8 cellular contexts compared by ENCODE assay signal in the genomic region with DNA sequence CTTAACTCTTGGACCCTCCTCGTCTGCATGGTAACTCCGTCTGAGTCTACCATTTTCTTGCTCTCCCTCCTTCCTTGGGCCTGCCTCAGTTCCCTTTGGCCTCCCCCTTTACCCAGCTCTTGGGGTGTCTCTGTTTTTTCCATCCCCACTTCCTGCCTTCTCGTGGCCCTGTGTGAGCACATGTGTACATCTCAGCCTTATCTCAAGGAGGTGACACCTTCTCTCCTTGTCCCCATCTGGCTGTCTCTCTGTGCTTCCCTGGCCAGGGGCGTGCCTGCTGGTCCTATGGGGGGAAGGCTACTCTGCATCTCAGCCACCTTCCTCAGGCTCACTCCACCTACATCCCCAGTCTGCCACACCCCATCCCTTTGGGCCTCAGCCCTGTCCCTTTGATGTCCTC. TPM values are rescaled to one million over a fixed set of nuclear protein-coding genes. Genes with fewer than 3 reads are reported as not detected.
DNase-seq lines count a peak whose midpoint lies in the region; ATAC-seq, FAIRE-seq and TF ChIP-seq lines count a peak whose summit lies in the region.

No MANE protein-coding gene starts in this region.

- TF ChIP-seq CTCF in colonic mucosa (IDR thresholded peaks at IDR 0.05) (no peak), pancreas (IDR thresholded peaks at IDR 0.05) (no peak)

- peaks cover 44% of the 10 kb centered on the region for H3K4me1 ChIP-seq in CD8-positive, alpha-beta memory T cell (ENCODE audit: insufficient read depth, low read length)
- H3K4me1 ChIP-seq in colonic mucosa (no peaks in the 10 kb centered on the region), pancreas (no peaks in the 10 kb centered on the region)

- peaks cover 36 to 48% (median 36%) of the 10 kb centered on the region in 3 donors for H3K4me1 Mint-ChIP-seq in CD8-positive, alpha-beta memory T cell

- H3K27ac Mint-ChIP-seq in CD8-positive, alpha-beta memory T cell, result peak overlapping the region; percentile 96 to 100 (median 98)

- H3K4me3 ChIP-seq in CD8-positive, alpha-beta memory T cell (ENCODE audit: low read length), result peak overlapping the region; percentile 62
- H3K4me3 ChIP-seq in colonic mucosa, result peak overlapping the region; percentile 55
- H3K4me3 ChIP-seq in pancreas, result peak overlapping the region in 1 of 4 donors; percentile 57

- H3K9me3 Mint-ChIP-seq in CD8-positive, alpha-beta memory T cell, result peaks cover 0 to 3% (median 0%) of the 10 kb centered on the region in 5 donors

- no peak for DNase-seq in CD8-positive, alpha-beta memory T cell
- DNase-seq in OCI-M1 (lab: John Stamatoyannopoulos, UW) (peak; percentile 34), colonic mucosa (no peak), pancreas (no peak), NOMO-1 (lab: John Stamatoyannopoulos, UW; ENCODE audit: unreplicated experiment in 2 of 2) (no peak), kidney glomerular epithelial cell (lab: John Stamatoyannopoulos, UW) (no peak), SW480 (ENCODE audit: low spot score) (no peak)

- 61 to 75% methylated on average over 4 of the region's 4 CpGs for WGBS in pancreas, 2 donors

- intact Hi-C loops in colonic mucosa (cut with DNase I), result loop anchor here (5.0 to 10.0 kb wide), 2 partner anchors 56 to 198 kb away; no protein-coding TSS in a partner anchor
- intact Hi-C loops in pancreas (cut with DNase I), result loop anchor here in 1 of 3 donors (10.0 kb wide), 1 partner anchor 68 kb away; no protein-coding TSS in a partner anchor

- H3K27me3 Mint-ChIP-seq in CD8-positive, alpha-beta memory T cell, result no peaks in the 10 kb centered on the region

- H3K9ac ChIP-seq in colonic mucosa (ENCODE audit: low read depth in 2 of 2, low read length in 2 of 2), result peak overlapping the region; percentile 61 to 90

- H3K36me3 ChIP-seq in CD8-positive, alpha-beta memory T cell (ENCODE audit: insufficient read depth, low read length), result no peaks in the 10 kb centered on the region
- H3K36me3 ChIP-seq in colonic mucosa (no peaks in the 10 kb centered on the region), pancreas (no peaks in the 10 kb centered on the region)

- CTCF ChIA-PET in CD8-positive, alpha-beta memory T cell (lab: Charles Lee), result interaction anchor here (0.8 to 5.9 kb wide), 15 partner anchors 12 to 155 kb away, joined by 3 to 88 read pairs (median 8); a partner anchor contains a TSS

- H3K27ac ChIP-seq in CD8-positive, alpha-beta memory T cell (ENCODE audit: low read depth, low read length), result peak overlapping the region; percentile 54
- peak overlapping the region; percentile 84 for H3K27ac ChIP-seq in colonic mucosa
- peak overlapping the region in 3 of 4 donors; percentile 85 to 90 (median 90) for H3K27ac ChIP-seq in pancreas

- H3K9me3 ChIP-seq in CD8-positive, alpha-beta memory T cell (ENCODE audit: low read length), result no peaks in the 10 kb centered on the region
- H3K9me3 ChIP-seq in colonic mucosa (no peaks in the 10 kb centered on the region), pancreas (no peaks in the 10 kb centered on the region)

- H3K4me3 Mint-ChIP-seq in CD8-positive, alpha-beta memory T cell, result peak overlapping the region; percentile 90 to 98 (median 97)

- POLR2A ChIA-PET in CD8-positive, alpha-beta memory T cell (lab: Charles Lee), result interaction anchor here (0.5 to 3.2 kb wide), 7 partner anchors 10 to 110 kb away, joined by 3 to 42 read pairs (median 6); a partner anchor contains a TSS

- ATAC-seq in pancreas (peak in 1 of 4 donors; percentile 3), GM21576 (IDR thresholded peaks at IDR 0.05; ENCODE audit: unreplicated experiment) (no peak)

- FAIRE-seq in pancreas (lab: Jason Lieb, UNC), result no peak

- H3K36me3 Mint-ChIP-seq in CD8-positive, alpha-beta memory T cell, result peaks cover 0 to 4% (median 4%) of the 10 kb centered on the region in 3 donors

- no peaks in the 10 kb centered on the region for H3K27me3 ChIP-seq in CD8-positive, alpha-beta memory T cell (ENCODE audit: insufficient read depth, low read length, poor library complexity, severe bottlenecking)
- H3K27me3 ChIP-seq in colonic mucosa, result no peaks in the 10 kb centered on the region
- H3K27me3 ChIP-seq in pancreas, result no peaks in the 10 kb centered on the region

RNA-seq across cellular contexts. Expression of a gene that starts 6.6 kb away (rescaled TPM):
- under 1 TPM in 1 of 2 experiments, not detected in 1; 0.33 TPM for total RNA-seq in CD8-positive, alpha-beta memory T cell
- not detected for polyA plus RNA-seq in CD8-positive, alpha-beta memory T cell
- 1 to 10 TPM in 1 of 2 donors, under 1 TPM in 1; 0.72 to 1.6 TPM for total RNA-seq in colonic mucosa
- total RNA-seq in pancreas, result 1 to 10 TPM; 1.6 to 3.2 (median 1.9) TPM
- polyA plus RNA-seq in pancreas, result 1 to 10 TPM; 2.5 to 2.9 TPM

RNA-seq across cellular contexts. Expression of a gene that starts 9.1 kb away (rescaled TPM):
- total RNA-seq in CD8-positive, alpha-beta memory T cell, result 10 to 100 TPM; 31.7 to 35.0 TPM
- polyA plus RNA-seq in CD8-positive, alpha-beta memory T cell, result 52.3 TPM
- 10 to 100 TPM; 19.9 to 34.5 TPM for total RNA-seq in colonic mucosa
- 10 to 100 TPM in 4 of 6 donors, 1 to 10 TPM in 2; 9.2 to 14.1 (median 10.7) TPM for total RNA-seq in pancreas
- 10 to 100 TPM; 22.3 to 29.3 TPM for polyA plus RNA-seq in pancreas

RNA-seq across cellular contexts. Expression of a gene that starts 20.4 kb away (rescaled TPM):
- total RNA-seq in CD8-positive, alpha-beta memory T cell, result 10 to 100 TPM; 28.7 to 29.2 TPM
- 0.25 TPM for polyA plus RNA-seq in CD8-positive, alpha-beta memory T cell
- total RNA-seq in colonic mucosa (10 to 100 TPM; 21.9 to 44.8 TPM), pancreas (10 to 100 TPM in 1 of 6 donors, 1 to 10 TPM in 5; 3.8 to 13.5 (median 4.6) TPM)
- polyA plus RNA-seq in pancreas, result 10 to 100 TPM; 10.1 to 26.8 TPM

RNA-seq across cellular contexts. Expression of a gene that starts 45.9 kb away (rescaled TPM):
- 1 to 10 TPM; 8.5 to 8.8 TPM for total RNA-seq in CD8-positive, alpha-beta memory T cell
- polyA plus RNA-seq in CD8-positive, alpha-beta memory T cell, result 25.8 TPM
- total RNA-seq in colonic mucosa (10 to 100 TPM; 14.3 to 22.1 TPM), pancreas (10 to 100 TPM in 4 of 6 donors, 1 to 10 TPM in 2; 8.6 to 12.5 (median 11.4) TPM)
- 10 to 100 TPM in 1 of 2 donors, 1 to 10 TPM in 1; 9.5 to 10.3 TPM for polyA plus RNA-seq in pancreas

RNA-seq across cellular contexts. Expression of a gene that starts 54.6 kb away (rescaled TPM):
- 10 to 100 TPM; 24.7 to 28.8 TPM for total RNA-seq in CD8-positive, alpha-beta memory T cell
- polyA plus RNA-seq in CD8-positive, alpha-beta memory T cell, result 2.6 TPM
- total RNA-seq in colonic mucosa, result 10 to 100 TPM; 11.6 to 15.9 TPM
- total RNA-seq in pancreas, result 10 to 100 TPM in 1 of 6 donors, 1 to 10 TPM in 5; 6.5 to 10.6 (median 8.3) TPM
- 10 to 100 TPM; 12.8 to 17.9 TPM for polyA plus RNA-seq in pancreas
